Comparison of ENCODE assay signal across 1 cellular context in the genomic region with DNA sequence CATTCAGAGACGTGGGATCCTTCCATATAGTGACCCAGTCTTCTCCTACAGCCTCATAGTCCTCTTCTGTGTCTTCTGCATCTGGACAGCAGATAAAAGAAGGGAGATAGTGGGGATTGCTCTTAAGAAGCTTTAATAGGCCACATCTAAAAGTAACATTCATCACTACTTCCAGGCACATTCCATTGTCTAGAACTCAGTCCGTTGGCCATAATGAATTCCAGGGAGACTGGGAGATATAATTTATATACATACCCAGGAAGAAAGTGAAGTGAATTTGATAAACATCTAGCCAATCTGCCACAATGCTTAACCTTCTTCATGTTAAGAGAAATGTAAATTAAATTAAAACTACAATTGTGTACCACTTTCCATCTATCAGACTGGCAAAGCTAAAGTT.
TF ChIP-seq lines count a peak whose summit lies in the region.

No MANE protein-coding gene starts in this region.

TF ChIP-seq in SK-N-SH, 30 proteins besides CTCF, POLR2A, EP300 and RAD21 (continued from another document):
- TF ChIP-seq RXRA (IDR thresholded peaks at IDR 0.05; ENCODE audit: borderline replicate concordance, low read depth) (no peak), GATA2 (CRISPR knock-in tag; IDR thresholded peaks at IDR 0.05) (no peak), FOXJ3 (CRISPR knock-in tag; IDR thresholded peaks at IDR 0.05) (no peak), FOXM1 (IDR thresholded peaks at IDR 0.05; ENCODE audit: low read depth) (no peak), NFIC (IDR thresholded peaks at IDR 0.05; ENCODE audit: borderline replicate concordance) (no peak), RCOR1 (IDR thresholded peaks at IDR 0.05; ENCODE audit: low read length) (no peak), YY1 (IDR thresholded peaks at IDR 0.05; ENCODE audit: low read depth) (no peak), FOSL2 (IDR thresholded peaks at IDR 0.05; ENCODE audit: borderline replicate concordance, low read depth) (no peak), SIN3A (IDR thresholded peaks at IDR 0.05; ENCODE audit: borderline replicate concordance, low read depth, low read length) (no peak), MXI1 (IDR thresholded peaks at IDR 0.05; ENCODE audit: low read depth, low read length) (no peak), GABPA (IDR thresholded peaks at IDR 0.05; ENCODE audit: low read depth) (no peak), EZH2phosphoT487 (IDR thresholded peaks at IDR 0.05; ENCODE audit: borderline replicate concordance, low read depth) (no peak), TAF1 (IDR thresholded peaks at IDR 0.05; ENCODE audit: borderline replicate concordance, low read depth, low read length) (no peak)
- TF ChIP-seq, protein P1, sequence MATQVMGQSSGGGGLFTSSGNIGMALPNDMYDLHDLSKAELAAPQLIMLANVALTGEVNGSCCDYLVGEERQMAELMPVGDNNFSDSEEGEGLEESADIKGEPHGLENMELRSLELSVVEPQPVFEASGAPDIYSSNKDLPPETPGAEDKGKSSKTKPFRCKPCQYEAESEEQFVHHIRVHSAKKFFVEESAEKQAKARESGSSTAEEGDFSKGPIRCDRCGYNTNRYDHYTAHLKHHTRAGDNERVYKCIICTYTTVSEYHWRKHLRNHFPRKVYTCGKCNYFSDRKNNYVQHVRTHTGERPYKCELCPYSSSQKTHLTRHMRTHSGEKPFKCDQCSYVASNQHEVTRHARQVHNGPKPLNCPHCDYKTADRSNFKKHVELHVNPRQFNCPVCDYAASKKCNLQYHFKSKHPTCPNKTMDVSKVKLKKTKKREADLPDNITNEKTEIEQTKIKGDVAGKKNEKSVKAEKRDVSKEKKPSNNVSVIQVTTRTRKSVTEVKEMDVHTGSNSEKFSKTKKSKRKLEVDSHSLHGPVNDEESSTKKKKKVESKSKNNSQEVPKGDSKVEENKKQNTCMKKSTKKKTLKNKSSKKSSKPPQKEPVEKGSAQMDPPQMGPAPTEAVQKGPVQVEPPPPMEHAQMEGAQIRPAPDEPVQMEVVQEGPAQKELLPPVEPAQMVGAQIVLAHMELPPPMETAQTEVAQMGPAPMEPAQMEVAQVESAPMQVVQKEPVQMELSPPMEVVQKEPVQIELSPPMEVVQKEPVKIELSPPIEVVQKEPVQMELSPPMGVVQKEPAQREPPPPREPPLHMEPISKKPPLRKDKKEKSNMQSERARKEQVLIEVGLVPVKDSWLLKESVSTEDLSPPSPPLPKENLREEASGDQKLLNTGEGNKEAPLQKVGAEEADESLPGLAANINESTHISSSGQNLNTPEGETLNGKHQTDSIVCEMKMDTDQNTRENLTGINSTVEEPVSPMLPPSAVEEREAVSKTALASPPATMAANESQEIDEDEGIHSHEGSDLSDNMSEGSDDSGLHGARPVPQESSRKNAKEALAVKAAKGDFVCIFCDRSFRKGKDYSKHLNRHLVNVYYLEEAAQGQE (IDR thresholded peaks at IDR 0.05; ENCODE audit: low read depth, low read length) = no peak
- TF ChIP-seq, protein P2, sequence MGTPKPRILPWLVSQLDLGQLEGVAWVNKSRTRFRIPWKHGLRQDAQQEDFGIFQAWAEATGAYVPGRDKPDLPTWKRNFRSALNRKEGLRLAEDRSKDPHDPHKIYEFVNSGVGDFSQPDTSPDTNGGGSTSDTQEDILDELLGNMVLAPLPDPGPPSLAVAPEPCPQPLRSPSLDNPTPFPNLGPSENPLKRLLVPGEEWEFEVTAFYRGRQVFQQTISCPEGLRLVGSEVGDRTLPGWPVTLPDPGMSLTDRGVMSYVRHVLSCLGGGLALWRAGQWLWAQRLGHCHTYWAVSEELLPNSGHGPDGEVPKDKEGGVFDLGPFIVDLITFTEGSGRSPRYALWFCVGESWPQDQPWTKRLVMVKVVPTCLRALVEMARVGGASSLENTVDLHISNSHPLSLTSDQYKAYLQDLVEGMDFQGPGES (IDR thresholded peaks at IDR 0.05; ENCODE audit: low read depth, low read length) = no peak
- TF ChIP-seq, protein P3, sequence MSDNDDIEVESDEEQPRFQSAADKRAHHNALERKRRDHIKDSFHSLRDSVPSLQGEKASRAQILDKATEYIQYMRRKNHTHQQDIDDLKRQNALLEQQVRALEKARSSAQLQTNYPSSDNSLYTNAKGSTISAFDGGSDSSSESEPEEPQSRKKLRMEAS (IDR thresholded peaks at IDR 0.05; ENCODE audit: low read depth) = no peak
- TF ChIP-seq, protein P4, sequence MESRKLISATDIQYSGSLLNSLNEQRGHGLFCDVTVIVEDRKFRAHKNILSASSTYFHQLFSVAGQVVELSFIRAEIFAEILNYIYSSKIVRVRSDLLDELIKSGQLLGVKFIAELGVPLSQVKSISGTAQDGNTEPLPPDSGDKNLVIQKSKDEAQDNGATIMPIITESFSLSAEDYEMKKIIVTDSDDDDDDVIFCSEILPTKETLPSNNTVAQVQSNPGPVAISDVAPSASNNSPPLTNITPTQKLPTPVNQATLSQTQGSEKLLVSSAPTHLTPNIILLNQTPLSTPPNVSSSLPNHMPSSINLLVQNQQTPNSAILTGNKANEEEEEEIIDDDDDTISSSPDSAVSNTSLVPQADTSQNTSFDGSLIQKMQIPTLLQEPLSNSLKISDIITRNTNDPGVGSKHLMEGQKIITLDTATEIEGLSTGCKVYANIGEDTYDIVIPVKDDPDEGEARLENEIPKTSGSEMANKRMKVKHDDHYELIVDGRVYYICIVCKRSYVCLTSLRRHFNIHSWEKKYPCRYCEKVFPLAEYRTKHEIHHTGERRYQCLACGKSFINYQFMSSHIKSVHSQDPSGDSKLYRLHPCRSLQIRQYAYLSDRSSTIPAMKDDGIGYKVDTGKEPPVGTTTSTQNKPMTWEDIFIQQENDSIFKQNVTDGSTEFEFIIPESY (IDR thresholded peaks at IDR 0.05; ENCODE audit: borderline replicate concordance, low read depth) = no peak
TF ChIP-seq in SK-N-SH: peak in this region for 5.
